ENCODE assay signal across 18 cellular contexts in genomic region chr1:163165119-163165518, GRCh38.
"Had no signal": no experiment of that assay in that cellular context is flagged by ENCODE, and none has a peak within 500 bp of the region (broad histone marks: within the 10 kb centered on the region; RNA-seq: fewer than 3 reads in every experiment).

No MANE protein-coding gene starts in this region.

- H3K27me3 ChIP-seq: esophagus squamous epithelium, gastroesophageal sphincter, pancreas, suprapubic skin, tibial nerve had no signal

- H3K9me3 Mint-ChIP-seq: natural killer cell, neural crest cell had no signal

- H3K9me3 ChIP-seq: esophagus squamous epithelium, gastroesophageal sphincter, pancreas, suprapubic skin, tibial nerve had no signal

- H3K36me3 ChIP-seq: esophagus squamous epithelium, gastroesophageal sphincter, pancreas, suprapubic skin had no signal

- H3K27ac ChIP-seq: pancreas, suprapubic skin, tibial nerve had no signal

- H3K4me1 Mint-ChIP-seq: natural killer cell, neural crest cell had no signal

- H3K27me3 Mint-ChIP-seq: progenitor cell of endocrine pancreas had no signal

- H3K4me3 ChIP-seq: esophagus squamous epithelium, gastroesophageal sphincter, pancreas, smooth muscle cell, suprapubic skin, tibial nerve had no signal

- H3K36me3 Mint-ChIP-seq: natural killer cell had no signal

- DNase-seq: dermis blood vessel endothelial cell; esophagus squamous epithelium; foreskin fibroblast; glutamatergic neuron; islet precursor cell; mammary epithelial cell; natural killer cell; nucleus accumbens; pancreas; right cardiac atrium; stimulated activated CD4-positive, alpha-beta T cell treated with anti-CD3 and anti-CD28 coated beads, Interleukin-2, amount 100 ng/mL, for 48 hours; stimulated activated naive CD4-positive, alpha-beta T cell treated with Interleukin-2 at 50 U/mL for 16 hours had no signal

- H3K27ac Mint-ChIP-seq: natural killer cell, progenitor cell of endocrine pancreas had no signal

- H3K4me1 ChIP-seq: pancreas had no signal

- H3K4me3 Mint-ChIP-seq: natural killer cell, neural crest cell had no signal
